30 cellular contexts compared by ENCODE assay signal in the genomic region with DNA sequence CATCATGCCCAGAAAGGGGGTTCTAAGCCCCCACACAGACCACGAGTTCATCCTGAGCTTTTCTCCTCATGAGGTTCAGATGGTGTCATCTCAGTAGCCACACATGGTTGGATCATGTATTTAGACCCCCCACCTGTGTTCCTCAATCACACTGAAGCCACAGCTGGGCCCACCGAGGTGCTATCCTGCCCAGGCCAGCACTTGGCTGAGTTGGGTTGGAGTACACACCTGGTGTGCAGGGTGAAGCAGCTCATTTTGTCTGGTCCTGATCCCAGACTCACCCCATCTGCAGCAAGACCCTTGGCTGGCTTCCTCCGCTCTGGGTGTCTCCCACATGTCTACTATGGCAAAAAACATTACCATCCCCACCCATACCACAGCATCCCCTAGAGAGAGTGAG. TPM values are rescaled to one million over a fixed set of nuclear protein-coding genes. Genes with fewer than 3 reads are reported as not detected.
"Had no signal": no experiment of that assay in that cellular context is flagged by ENCODE, and none has a peak within 500 bp of the region (broad histone marks: within the 10 kb centered on the region; RNA-seq: fewer than 3 reads in every experiment).

No MANE protein-coding gene starts in this region.

- H3K4me3 Mint-ChIP-seq: activated CD4-positive, alpha-beta memory T cell treated with anti-CD3 and anti-CD28 coated beads, Interleukin-2, amount 10 ng/mL, durations not matched to agents 7 days and 5 days; activated CD4-positive, alpha-beta T cell treated with anti-CD3 and anti-CD28 coated beads, Interleukin-2, amount 10 ng/mL, durations not matched to agents 7 days and 5 days; activated naive CD4-positive, alpha-beta T cell treated with anti-CD3 and anti-CD28 coated beads, Interleukin-2, amount 10 ng/mL, durations not matched to agents 7 days and 5 days; activated naive CD8-positive, alpha-beta T cell treated with anti-CD3 and anti-CD28 coated beads, Interleukin-2, amount 10 ng/mL, durations not matched to agents 7 days and 5 days; activated T-cell treated with anti-CD3 and anti-CD28 coated beads, Interleukin-2, amount 50 U/mL, for 24 hours; activated T-cell treated with anti-CD3 and anti-CD28 coated beads, Interleukin-2, amount 50 U/mL, for 72 hours; central memory CD8-positive, alpha-beta T cell; effector memory CD8-positive, alpha-beta T cell; WTC11 had no signal

- H3K36me3 Mint-ChIP-seq: activated naive CD4-positive, alpha-beta T cell treated with anti-CD3 and anti-CD28 coated beads, Interleukin-2, amount 10 ng/mL, durations not matched to agents 7 days and 5 days; activated naive CD4-positive, alpha-beta T cell treated with anti-CD3 and anti-CD28 coated beads, Interleukin-2, amount 50 U/mL, for 72 hours; activated naive CD8-positive, alpha-beta T cell treated with anti-CD3 and anti-CD28 coated beads, Interleukin-2, amount 10 ng/mL, durations not matched to agents 7 days and 5 days; WTC11 had no signal

- H3K9me3 ChIP-seq: esophagus muscularis mucosa, gastrocnemius medialis, heart left ventricle had no signal

- H3K36me3 ChIP-seq: brain microvascular endothelial cell, esophagus muscularis mucosa, gastrocnemius medialis, heart left ventricle had no signal

- H3K27ac ChIP-seq: brain microvascular endothelial cell, esophagus muscularis mucosa, foreskin keratinocyte, gastrocnemius medialis, heart left ventricle, VCaP had no signal

- H3K4me1 ChIP-seq: esophagus muscularis mucosa, foreskin keratinocyte, gastrocnemius medialis, heart left ventricle had no signal

- H3K4me3 ChIP-seq: esophagus muscularis mucosa, gastrocnemius medialis, heart left ventricle had no signal

- H3K27ac Mint-ChIP-seq: activated CD4-positive, alpha-beta memory T cell treated with anti-CD3 and anti-CD28 coated beads, Interleukin-2, amount 10 ng/mL, durations not matched to agents 7 days and 5 days; activated CD4-positive, alpha-beta T cell treated with anti-CD3 and anti-CD28 coated beads, Interleukin-2, amount 10 ng/mL, durations not matched to agents 7 days and 5 days; activated naive CD4-positive, alpha-beta T cell treated with anti-CD3 and anti-CD28 coated beads, Interleukin-2, amount 10 ng/mL, durations not matched to agents 7 days and 5 days; activated naive CD4-positive, alpha-beta T cell treated with anti-CD3 and anti-CD28 coated beads, Interleukin-2, amount 50 U/mL, for 72 hours; activated naive CD8-positive, alpha-beta T cell treated with anti-CD3 and anti-CD28 coated beads, Interleukin-2, amount 10 ng/mL, durations not matched to agents 7 days and 5 days; activated T-cell treated with anti-CD3 and anti-CD28 coated beads, Interleukin-2, amount 50 U/mL, for 24 hours; activated T-cell treated with anti-CD3 and anti-CD28 coated beads, Interleukin-2, amount 50 U/mL, for 72 hours; effector memory CD8-positive, alpha-beta T cell; WTC11 had no signal

- DNase-seq: activated CD4-positive, alpha-beta memory T cell treated with anti-CD3 and anti-CD28 coated beads, Interleukin-2, amount 10 ng/mL, durations not matched to agents 7 days and 5 days; activated CD4-positive, alpha-beta T cell treated with anti-CD3 and anti-CD28 coated beads for 1 hour; activated CD4-positive, alpha-beta T cell treated with anti-CD3 and anti-CD28 coated beads for 4 hours; activated CD4-positive, alpha-beta T cell treated with anti-CD3 and anti-CD28 coated beads, Interleukin-2, amount 10 ng/mL, durations not matched to agents 7 days and 5 days; activated CD4-positive, alpha-beta T cell treated with anti-CD3 and anti-CD28 coated beads, Interleukin-2, amount 50 U/mL, for 4 hours; activated CD8-positive, alpha-beta memory T cell treated with anti-CD3 and anti-CD28 coated beads, Interleukin-2, amount 50 U/mL, for 48 hours; activated gamma-delta T cell; activated naive CD4-positive, alpha-beta T cell; activated naive CD4-positive, alpha-beta T cell treated with anti-CD3 and anti-CD28 coated beads, Interleukin-2, amount 10 ng/mL, durations not matched to agents 7 days and 5 days; activated naive CD8-positive, alpha-beta T cell treated with anti-CD3 and anti-CD28 coated beads, Interleukin-2, amount 10 ng/mL, durations not matched to agents 7 days and 5 days; activated T-cell treated with anti-CD3 and anti-CD28 coated beads for 4 hours; activated T-cell treated with anti-CD3 and anti-CD28 coated beads, Interleukin-2, amount 50 U/mL, for 24 hours; activated T-cell treated with anti-CD3 and anti-CD28 coated beads, Interleukin-2, amount 50 U/mL, for 72 hours; amniotic stem cell; brain microvascular endothelial cell; cortex of kidney; dermis blood vessel endothelial cell; effector CD4-positive, alpha-beta T cell; effector memory CD8-positive, alpha-beta T cell; erythroblast; foreskin keratinocyte; gastrocnemius medialis; glutamatergic neuron; heart left ventricle; T-helper 2 cell had no signal

- H3K27me3 ChIP-seq: esophagus muscularis mucosa, gastrocnemius medialis had no signal

- H3K27me3 Mint-ChIP-seq: activated CD4-positive, alpha-beta memory T cell treated with anti-CD3 and anti-CD28 coated beads, Interleukin-2, amount 10 ng/mL, durations not matched to agents 7 days and 5 days; activated T-cell treated with anti-CD3 and anti-CD28 coated beads, Interleukin-2, amount 50 U/mL, for 24 hours had no signal

- ATAC-seq: activated naive CD4-positive, alpha-beta T cell treated with anti-CD3 and anti-CD28 coated beads, Interleukin-2, amount 50 U/mL, for 72 hours; effector memory CD8-positive, alpha-beta T cell; foreskin keratinocyte; gastrocnemius medialis; heart left ventricle; WTC11 had no signal

- H3K4me1 Mint-ChIP-seq: activated CD4-positive, alpha-beta memory T cell treated with anti-CD3 and anti-CD28 coated beads, Interleukin-2, amount 10 ng/mL, durations not matched to agents 7 days and 5 days; activated CD4-positive, alpha-beta T cell treated with anti-CD3 and anti-CD28 coated beads, Interleukin-2, amount 10 ng/mL, durations not matched to agents 7 days and 5 days; activated naive CD4-positive, alpha-beta T cell treated with anti-CD3 and anti-CD28 coated beads, Interleukin-2, amount 10 ng/mL, durations not matched to agents 7 days and 5 days; central memory CD8-positive, alpha-beta T cell had no signal

- H3K9me3 Mint-ChIP-seq: activated CD4-positive, alpha-beta memory T cell treated with anti-CD3 and anti-CD28 coated beads, Interleukin-2, amount 10 ng/mL, durations not matched to agents 7 days and 5 days; activated CD4-positive, alpha-beta T cell treated with anti-CD3 and anti-CD28 coated beads, Interleukin-2, amount 10 ng/mL, durations not matched to agents 7 days and 5 days; activated naive CD4-positive, alpha-beta T cell treated with anti-CD3 and anti-CD28 coated beads, Interleukin-2, amount 10 ng/mL, durations not matched to agents 7 days and 5 days; activated naive CD4-positive, alpha-beta T cell treated with anti-CD3 and anti-CD28 coated beads, Interleukin-2, amount 50 U/mL, for 72 hours; activated naive CD8-positive, alpha-beta T cell treated with anti-CD3 and anti-CD28 coated beads, Interleukin-2, amount 10 ng/mL, durations not matched to agents 7 days and 5 days; activated T-cell treated with anti-CD3 and anti-CD28 coated beads, Interleukin-2, amount 50 U/mL, for 24 hours; activated T-cell treated with anti-CD3 and anti-CD28 coated beads, Interleukin-2, amount 50 U/mL, for 72 hours; central memory CD8-positive, alpha-beta T cell; effector memory CD8-positive, alpha-beta T cell; WTC11 had no signal

RNA-seq across cellular contexts. Expression of a gene that starts 56.0 kb away (rescaled TPM):
- total RNA-seq: foreskin keratinocyte, gastrocnemius medialis had no signal
